Comparison of ENCODE assay signal across 20 cellular contexts in genomic region chr9:122076117-122076516, GRCh38. TPM values are rescaled to one million over a fixed set of nuclear protein-coding genes. Genes with fewer than 3 reads are reported as not detected.
A peak's percentile ranks its signal among the peaks of the same experiment; 100 is the strongest.
DNase-seq lines count a peak whose midpoint lies in the region; ATAC-seq and TF ChIP-seq lines count a peak whose summit lies in the region.
"Had no signal": no experiment of that assay in that cellular context is flagged by ENCODE, and none has a peak within 500 bp of the region (broad histone marks: within the 10 kb centered on the region; RNA-seq: fewer than 3 reads in every experiment).

No MANE protein-coding gene starts in this region.

- H3K27ac Mint-ChIP-seq in osteocyte (ENCODE audit: unreplicated experiment): peak overlapping the region; percentile 23
- no peak overlapping the region for H3K27ac Mint-ChIP-seq in T-helper 17 cell
- H3K27ac Mint-ChIP-seq: activated T-helper 2 cell treated with anti-CD3 and anti-CD28 coated beads, Interferon-gamma antibody, Interleukin-2, Interleukin-4, amounts not matched to agents 10 μg/mL and 5 μg/mL and 100 μg/mL, durations not matched to agents 14 hours and 24 hours and 36 hours; stimulated activated effector memory CD8-positive, alpha-beta T cell treated with anti-CD3 and anti-CD28 coated beads, Interleukin-12 subunit alpha, Interleukin-12 subunit beta, amount 100 ng/mL, for 72 hours had no signal

- H3K36me3 ChIP-seq in uterus (no peaks in the 10 kb centered on the region), BE2C (no peaks in the 10 kb centered on the region)
- H3K36me3 ChIP-seq: breast epithelium, SJCRH30 had no signal

- ATAC-seq in Right ventricle myocardium superior (ENCODE audit: poor library complexity): peak; percentile 69
- ATAC-seq in T-helper 17 cell: no peak
- ATAC-seq: left colon; stimulated activated effector memory CD8-positive, alpha-beta T cell treated with anti-CD3 and anti-CD28 coated beads, Interleukin-12 subunit alpha, Interleukin-12 subunit beta, amount 100 ng/mL, for 72 hours had no signal

- TF ChIP-seq CTCF in osteocyte (IDR thresholded peaks at IDR 0.05) (no peak), uterus (IDR thresholded peaks at IDR 0.05) (no peak), BE2C (IDR thresholded peaks at IDR 0.05; ENCODE audit: low read depth, low read length) (no peak)

- H3K9me3 ChIP-seq in uterus: no peaks in the 10 kb centered on the region
- H3K9me3 ChIP-seq in T-helper 17 cell (ENCODE audit: control insufficient read depth, low read length, poor library complexity, severe bottlenecking): no peaks in the 10 kb centered on the region
- H3K9me3 ChIP-seq in BE2C: no peaks in the 10 kb centered on the region
- H3K9me3 ChIP-seq: SJCRH30 had no signal

- H3K27me3 ChIP-seq in uterus (no peaks in the 10 kb centered on the region), BE2C (no peaks in the 10 kb centered on the region; the same call in 1 of the 2 replicates)
- H3K27me3 ChIP-seq: breast epithelium, SJCRH30 had no signal

- H3K9me3 Mint-ChIP-seq in osteocyte (ENCODE audit: unreplicated experiment): peaks cover 19% of the 10 kb centered on the region

- peaks cover 15% of the 10 kb centered on the region for H3K36me3 Mint-ChIP-seq in osteocyte (ENCODE audit: unreplicated experiment)
- H3K36me3 Mint-ChIP-seq in T-helper 17 cell (ENCODE audit: low read depth): no peaks in the 10 kb centered on the region
- H3K36me3 Mint-ChIP-seq: stimulated activated effector memory CD8-positive, alpha-beta T cell treated with anti-CD3 and anti-CD28 coated beads, Interleukin-12 subunit alpha, Interleukin-12 subunit beta, amount 100 ng/mL, for 72 hours had no signal

- DNase-seq in astrocyte of the hippocampus (ENCODE audit: low read depth, low spot score) (peak; percentile 10), Right ventricle myocardium superior (no peak), osteocyte (ENCODE audit: extremely low spot score, unreplicated experiment) (no peak), uterus (no peak), T-helper 17 cell (no peak), pons (ENCODE audit: low spot score) (no peak), BE2C (no peak)
- DNase-seq: activated CD4-positive, alpha-beta T cell treated with anti-CD3 and anti-CD28 coated beads for 48 hours; AML-193; H7; KG1; left colon; NCI-H82; OCI-M1; SJCRH30; T-helper 1 cell; trophoblast cell had no signal

- no peak overlapping the region for H3K4me3 Mint-ChIP-seq in osteocyte (ENCODE audit: unreplicated experiment)
- H3K4me3 Mint-ChIP-seq in T-helper 17 cell: no peak overlapping the region
- H3K4me3 Mint-ChIP-seq: stimulated activated effector memory CD8-positive, alpha-beta T cell treated with anti-CD3 and anti-CD28 coated beads, Interleukin-12 subunit alpha, Interleukin-12 subunit beta, amount 100 ng/mL, for 72 hours had no signal

- no peak for TF ChIP-seq POLR2A in uterus (IDR thresholded peaks at IDR 0.05)

- H3K4me1 Mint-ChIP-seq in osteocyte (ENCODE audit: unreplicated experiment) (peaks cover 28% of the 10 kb centered on the region), T-helper 17 cell (peaks cover 6% of the 10 kb centered on the region)
- H3K4me1 Mint-ChIP-seq: stimulated activated effector memory CD8-positive, alpha-beta T cell treated with anti-CD3 and anti-CD28 coated beads, Interleukin-12 subunit alpha, Interleukin-12 subunit beta, amount 100 ng/mL, for 72 hours had no signal

- H3K27ac ChIP-seq in uterus: peak overlapping the region; percentile 44 to 64
- H3K27ac ChIP-seq: breast epithelium, SJCRH30 had no signal

- H3K4me3 ChIP-seq in uterus (no peak overlapping the region), BE2C (ENCODE audit: low read depth, low read length) (no peak overlapping the region)
- H3K4me3 ChIP-seq: breast epithelium, SJCRH30 had no signal

- intact Hi-C loops in Right ventricle myocardium superior (cut with DNase I): no loop called here
- intact Hi-C loops in uterus (cut with DNase I; ENCODE audit: low total_unique reads): no loop called here

- H3K4me1 ChIP-seq in uterus: no peaks in the 10 kb centered on the region
- no peaks in the 10 kb centered on the region for H3K4me1 ChIP-seq in BE2C
- H3K4me1 ChIP-seq: breast epithelium, SJCRH30 had no signal

- H3K27me3 Mint-ChIP-seq in osteocyte (ENCODE audit: unreplicated experiment) (no peaks in the 10 kb centered on the region), T-helper 17 cell (no peaks in the 10 kb centered on the region)

RNA-seq across cellular contexts. Expression of gene TTLL11, which starts 17.0 kb away (rescaled TPM):
- 5.0 TPM for total RNA-seq in Right ventricle myocardium superior
- 6.0 and 7.9 TPM in 2 replicates for total RNA-seq in osteocyte
- total RNA-seq in uterus: 10 to 100 TPM in 2 of 4 donors, 1 to 10 TPM in 2; 7.4 to 14.7 (median 11.0) TPM
- 1 to 10 TPM; 2.3 to 4.2 TPM for total RNA-seq in T-helper 17 cell
- polyA plus RNA-seq in BE2C (2012; ENCODE audit: insufficient read depth, insufficient read length, low read depth): 12.3 TPM
